ENCODE assay signal across 8 cellular contexts in genomic region chr5:41856644-41857491, GRCh38. TPM values are rescaled to one million over a fixed set of nuclear protein-coding genes. Genes with fewer than 3 reads are reported as not detected.
A peak's percentile ranks its signal among the peaks of the same experiment; 100 is the strongest.
DNase-seq lines count a peak whose midpoint lies in the region; ATAC-seq and TF ChIP-seq lines count a peak whose summit lies in the region.

No MANE protein-coding gene starts in this region.

- H3K9me2 ChIP-seq in neural cell (ENCODE audit: insufficient read depth, low read length), result no peaks in the 10 kb centered on the region

- no peak overlapping the region for H3K27ac Mint-ChIP-seq in activated CD4-positive, alpha-beta memory T cell treated with anti-CD3 and anti-CD28 coated beads, Interleukin-2, amount 10 ng/mL, durations not matched to agents 7 days and 5 days

- no peak overlapping the region for H3K9ac ChIP-seq in neural cell (ENCODE audit: low read length)

- no peak overlapping the region for H2AFZ ChIP-seq in neural cell (ENCODE audit: low read depth, low read length)

- DNase-seq in EH (ENCODE audit: low read depth) (peak; percentile 73), HT1080 (ENCODE audit: low read depth) (peak; percentile 51), NCI-H82 treated with DMSO at 0.1 percent for 48 hours (lab: John Stamatoyannopoulos, UW; ENCODE audit: unreplicated experiment) (peak; percentile 2), fibroblast of gingiva (ENCODE audit: low read depth) (peak; percentile 57), aorta (no peak)
- peak; percentile 54 for DNase-seq in activated CD4-positive, alpha-beta memory T cell treated with anti-CD3 and anti-CD28 coated beads, Interleukin-2, amount 10 ng/mL, durations not matched to agents 7 days and 5 days

- intact Hi-C loops in aorta (cut with DNase I), result loop anchor here (1.0 to 10.0 kb wide), 8 partner anchors 50 to 1028 kb away; partner anchors contain the start of gene FBXO4 (in 2 of the 2)

- H3K79me2 ChIP-seq in neural cell (replicated peaks; ENCODE audit: insufficient read depth, low read length), result no peaks in the 10 kb centered on the region

- peak; percentile 92 for TF ChIP-seq RAD21 in neural cell (conservative IDR thresholded peaks at IDR 0.05)

- H3K4me2 ChIP-seq in neural cell (ENCODE audit: low read length), result no peak overlapping the region

- H3K4me1 ChIP-seq in aorta (ENCODE audit: control insufficient read depth in 1 of 2, insufficient read depth in 2 of 2, low read length in 2 of 2), result no peaks in the 10 kb centered on the region

- H3F3A ChIP-seq in neural cell (ENCODE audit: insufficient read depth, low read length, poor library complexity, severe bottlenecking), result no peaks in the 10 kb centered on the region

- H3K27ac ChIP-seq in neural cell (ENCODE audit: low read length) (no peak overlapping the region), aorta (ENCODE audit: low read depth in 1 of 2, low read length in 2 of 2) (no peak overlapping the region)

- H3K9me3 ChIP-seq in neural cell (ENCODE audit: low read length) (no peaks in the 10 kb centered on the region), aorta (ENCODE audit: control insufficient read depth, low read length) (no peaks in the 10 kb centered on the region)

- CTCF ChIA-PET in activated CD4-positive, alpha-beta memory T cell treated with anti-CD3 and anti-CD28 coated beads, Interleukin-2, amount 10 ng/mL, durations not matched to agents 7 days and 5 days (lab: Charles Lee), result interaction anchor here (0.7 to 8.1 kb wide), 21 partner anchors 9 to 726 kb away, joined by 3 to 153 read pairs (median 4); partner anchors contain the start of genes FBXO4 and RIMOC1

- H3K4me1 Mint-ChIP-seq in activated CD4-positive, alpha-beta memory T cell treated with anti-CD3 and anti-CD28 coated beads, Interleukin-2, amount 10 ng/mL, durations not matched to agents 7 days and 5 days, result peaks cover 18% of the 10 kb centered on the region

- POLR2A ChIA-PET in activated CD4-positive, alpha-beta memory T cell treated with anti-CD3 and anti-CD28 coated beads, Interleukin-2, amount 10 ng/mL, durations not matched to agents 7 days and 5 days (lab: Charles Lee), result interaction anchor here (1.1 to 1.5 kb wide), 5 partner anchors 13 to 200 kb away, joined by 3 to 9 read pairs (median 3); partner anchors contain the start of genes FBXO4 and RIMOC1

- H3K9me3 Mint-ChIP-seq in activated CD4-positive, alpha-beta memory T cell treated with anti-CD3 and anti-CD28 coated beads, Interleukin-2, amount 10 ng/mL, durations not matched to agents 7 days and 5 days, result no peaks in the 10 kb centered on the region

- H3K27me3 Mint-ChIP-seq in activated CD4-positive, alpha-beta memory T cell treated with anti-CD3 and anti-CD28 coated beads, Interleukin-2, amount 10 ng/mL, durations not matched to agents 7 days and 5 days, result no peaks in the 10 kb centered on the region

- H3K36me3 ChIP-seq in neural cell (ENCODE audit: insufficient read depth, low read length) (peaks cover 4% of the 10 kb centered on the region), aorta (ENCODE audit: control insufficient read depth in 1 of 2, insufficient read depth in 2 of 2, low read length in 1 of 2) (peaks cover under 1 to 3% of the 10 kb centered on the region in 2 donors)

- no peak overlapping the region for H3K4me3 Mint-ChIP-seq in activated CD4-positive, alpha-beta memory T cell treated with anti-CD3 and anti-CD28 coated beads, Interleukin-2, amount 10 ng/mL, durations not matched to agents 7 days and 5 days

- H3K36me3 Mint-ChIP-seq in activated CD4-positive, alpha-beta memory T cell treated with anti-CD3 and anti-CD28 coated beads, Interleukin-2, amount 10 ng/mL, durations not matched to agents 7 days and 5 days (ENCODE audit: low read depth), result peaks cover 49% of the 10 kb centered on the region

- H3K27me3 ChIP-seq in neural cell (ENCODE audit: insufficient read depth, low read depth, low read length) (no peaks in the 10 kb centered on the region), aorta (ENCODE audit: control insufficient read depth in 1 of 2, insufficient read depth in 2 of 2, low read length in 1 of 2) (no peaks in the 10 kb centered on the region)

- ATAC-seq in GM21528 (IDR thresholded peaks at IDR 0.05; ENCODE audit: low FRiP score, unreplicated experiment), result peak; percentile 93
- peak; percentile 84 for ATAC-seq in aorta (ENCODE audit: low FRiP score)

- TF ChIP-seq EP300 in neural cell (conservative IDR thresholded peaks at IDR 0.05; ENCODE audit: poor library complexity, severe bottlenecking), result no peak

- TF ChIP-seq CTCF in neural cell (IDR thresholded peaks at IDR 0.05; ENCODE audit: poor library complexity, severe bottlenecking), result peak; percentile 89

- H4K20me1 ChIP-seq in neural cell (ENCODE audit: insufficient read depth), result no peaks in the 10 kb centered on the region

- H3K4me3 ChIP-seq in neural cell (ENCODE audit: low read length) (no peak overlapping the region), aorta (ENCODE audit: low read length in 2 of 2) (no peak overlapping the region)

- WGBS in aorta, 2 donors, result 43 to 44% methylated on average over 5 of the region's 5 CpGs

TF ChIP-seq in neural cell, 6 proteins besides CTCF, POLR2A, EP300 and RAD21:
- TF ChIP-seq REST (IDR thresholded peaks at IDR 0.05; ENCODE audit: borderline replicate concordance) (no peak), SMC3 (conservative IDR thresholded peaks at IDR 0.05; ENCODE audit: poor library complexity) (peak; percentile 93)

RNA-seq across cellular contexts. Expression of gene OXCT1, which starts 13.4 kb away (rescaled TPM):
- total RNA-seq in HT1080 (2014; rRNA removed; shearing (Covaris generic)), result 17.4 and 17.6 TPM in 2 replicates
- polyA plus RNA-seq in HT1080 (2015; cell fraction: cytosol; rRNA removed), result 19.5 and 23.7 TPM in 2 replicates
- 28.1 and 30.5 TPM in 2 replicates for polyA plus RNA-seq in HT1080 (2015; cell fraction: nucleus; rRNA removed)
- 10 to 100 TPM; 63.8 to 64.2 TPM for total RNA-seq in activated CD4-positive, alpha-beta memory T cell treated with anti-CD3 and anti-CD28 coated beads, Interleukin-2, amount 10 ng/mL, durations not matched to agents 7 days and 5 days
- 85.3 and 90.5 TPM in 2 replicates for polyA plus RNA-seq in neural cell
- 74.0 and 82.3 TPM in 2 replicates for polyA minus RNA-seq in neural cell
- total RNA-seq in aorta, result 10 to 100 TPM; 31.4 to 32.1 TPM
- 10 to 100 TPM; 22.5 to 24.3 TPM for polyA plus RNA-seq in aorta

RNA-seq across cellular contexts. Expression of gene RIMOC1, which starts 47.3 kb away (rescaled TPM):
- 8.8 and 12.4 TPM in 2 replicates for total RNA-seq in HT1080 (2014; rRNA removed; shearing (Covaris generic))
- 28.8 and 38.2 TPM in 2 replicates for polyA plus RNA-seq in HT1080 (2015; cell fraction: cytosol; rRNA removed)
- polyA plus RNA-seq in HT1080 (2015; cell fraction: nucleus; rRNA removed), result 24.1 TPM in 2 replicates
- 10 to 100 TPM; 28.5 to 29.0 TPM for total RNA-seq in activated CD4-positive, alpha-beta memory T cell treated with anti-CD3 and anti-CD28 coated beads, Interleukin-2, amount 10 ng/mL, durations not matched to agents 7 days and 5 days
- polyA plus RNA-seq in neural cell, result 18.5 and 18.7 TPM in 2 replicates
- polyA minus RNA-seq in neural cell, result 33.1 and 41.3 TPM in 2 replicates
- 10 to 100 TPM; 25.1 to 25.2 TPM for total RNA-seq in aorta
- polyA plus RNA-seq in aorta, result 1 to 10 TPM; 5.0 to 7.5 TPM

Comparison
In these comparisons a context has a peak if more than half of its experiments do, and no peak if none do; other contexts are left out.
1. DNase-seq: peak in EH (single experiment), HT1080 (single experiment), NCI-H82 treated with DMSO at 0.1 percent for 48 hours (single experiment), activated CD4-positive, alpha-beta memory T cell treated with anti-CD3 and anti-CD28 coated beads, Interleukin-2, amount 10 ng/mL, durations not matched to agents 7 days and 5 days (single experiment) and fibroblast of gingiva (single experiment); none in aorta (0 of 2).